ENCODE assay signal across 2 cellular contexts in the genomic region with DNA sequence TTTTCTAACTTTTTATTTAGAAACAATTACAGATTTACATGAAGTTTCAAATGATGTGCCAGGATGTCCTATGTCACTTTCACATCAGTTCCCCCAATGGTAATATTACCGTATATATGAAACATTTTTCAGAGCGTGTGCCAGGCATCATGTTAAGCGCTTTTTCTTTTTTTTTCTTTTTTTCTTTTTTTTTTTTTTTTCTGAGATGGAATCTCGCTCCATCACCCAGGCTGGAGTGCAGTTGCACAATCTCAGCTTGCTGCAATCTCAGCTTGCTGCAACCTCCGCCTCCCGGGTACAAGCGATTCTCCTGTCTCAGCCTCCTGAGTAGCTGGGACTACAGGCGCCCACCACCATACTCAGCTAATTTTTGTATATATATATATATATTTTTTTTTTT.
A peak's percentile ranks its signal among the peaks of the same experiment; 100 is the strongest.
TF ChIP-seq lines count a peak whose summit lies in the region.

No MANE protein-coding gene starts in this region.

TF ChIP-seq in A549, 52 proteins besides CTCF, POLR2A, EP300 and RAD21:
- TF ChIP-seq MAX (IDR thresholded peaks at IDR 0.05) (no peak), CHD2 (IDR thresholded peaks at IDR 0.05; ENCODE audit: low read length, partially characterized antibody) (no peak), CEBPB (IDR thresholded peaks at IDR 0.05) (peak in 1 of 2 experiments; percentile 57; a peak in 2 of 4 replicates), FOXS1 (CRISPR knock-in tag; IDR thresholded peaks at IDR 0.05) (no peak), FOSL2 (IDR thresholded peaks at IDR 0.05) (no peak), FOSL2 (CRISPR knock-in tag; IDR thresholded peaks at IDR 0.05) (no peak)
TF ChIP-seq in A549: peak in this region for 1.

TF ChIP-seq in K562, 482 proteins besides CTCF, POLR2A, EP300 and RAD21:
- no peak for TF ChIP-seq SAP30 (IDR thresholded peaks at IDR 0.05; ENCODE audit: borderline replicate concordance, insufficient read depth, low read depth, low read length, poor library complexity, severe bottlenecking)
- TF ChIP-seq ZNF384 (IDR thresholded peaks at IDR 0.05; ENCODE audit: low read depth, low read length) = peak; percentile 75
- TF ChIP-seq FOXP1 (CRISPR knock-in tag; IDR thresholded peaks at IDR 0.05) = no peak
- TF ChIP-seq GATAD2B (IDR thresholded peaks at IDR 0.05; ENCODE audit: borderline replicate concordance) = no peak
- no peak for TF ChIP-seq MLX (CRISPR knock-in tag; conservative IDR thresholded peaks at IDR 0.05)
- TF ChIP-seq EHMT2 (IDR thresholded peaks at IDR 0.05) = no peak
- no peak for TF ChIP-seq CEBPG (CRISPR knock-in tag; IDR thresholded peaks at IDR 0.05)
- TF ChIP-seq CEBPG (tag; conservative IDR thresholded peaks at IDR 0.05 in 1 of 2, IDR thresholded peaks at IDR 0.05 in 1 of 2) = peak in 1 of 2 experiments; percentile 42; a peak in 2 of 4 replicates
- peak; percentile 71 for TF ChIP-seq HDAC2 (IDR thresholded peaks at IDR 0.05)
- TF ChIP-seq MAX (CRISPR knock-in tag; IDR thresholded peaks at IDR 0.05) = no peak
- TF ChIP-seq DMBX1 (CRISPR knock-in tag; IDR thresholded peaks at IDR 0.05; ENCODE audit: borderline replicate concordance) = no peak
- peak; percentile 48; the same call in 1 of the 2 replicates for TF ChIP-seq CEBPB (tag; IDR thresholded peaks at IDR 0.05)
- TF ChIP-seq KDM1A (IDR thresholded peaks at IDR 0.05) = peak; percentile 85 to 88
- peak; percentile 90 to 95 for TF ChIP-seq RCOR1 (IDR thresholded peaks at IDR 0.05; ENCODE audit: borderline replicate concordance in 1 of 2, low read depth in 2 of 2, low read length in 2 of 2)
- no peak for TF ChIP-seq ZNF197 (CRISPR knock-in tag; IDR thresholded peaks at IDR 0.05; ENCODE audit: low read depth)
- TF ChIP-seq, protein P1, sequence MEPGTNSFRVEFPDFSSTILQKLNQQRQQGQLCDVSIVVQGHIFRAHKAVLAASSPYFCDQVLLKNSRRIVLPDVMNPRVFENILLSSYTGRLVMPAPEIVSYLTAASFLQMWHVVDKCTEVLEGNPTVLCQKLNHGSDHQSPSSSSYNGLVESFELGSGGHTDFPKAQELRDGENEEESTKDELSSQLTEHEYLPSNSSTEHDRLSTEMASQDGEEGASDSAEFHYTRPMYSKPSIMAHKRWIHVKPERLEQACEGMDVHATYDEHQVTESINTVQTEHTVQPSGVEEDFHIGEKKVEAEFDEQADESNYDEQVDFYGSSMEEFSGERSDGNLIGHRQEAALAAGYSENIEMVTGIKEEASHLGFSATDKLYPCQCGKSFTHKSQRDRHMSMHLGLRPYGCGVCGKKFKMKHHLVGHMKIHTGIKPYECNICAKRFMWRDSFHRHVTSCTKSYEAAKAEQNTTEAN (CRISPR knock-in tag; IDR thresholded peaks at IDR 0.05) = no peak
- 0 out of 2 replicates have a peak, but pooled peaks have one; percentile 56 for TF ChIP-seq PHF21A (IDR thresholded peaks at IDR 0.05; ENCODE audit: borderline replicate concordance, low read depth)
- no peak for TF ChIP-seq MCM2 (IDR thresholded peaks at IDR 0.05; ENCODE audit: low read depth)
- TF ChIP-seq HIVEP1 (CRISPR knock-in tag; IDR thresholded peaks at IDR 0.05) = no peak
- TF ChIP-seq TEAD4 (IDR thresholded peaks at IDR 0.05; ENCODE audit: low read length) = no peak
- TF ChIP-seq TEAD4 (CRISPR knock-in tag; IDR thresholded peaks at IDR 0.05; ENCODE audit: borderline replicate concordance) = no peak
- TF ChIP-seq, protein P2, sequence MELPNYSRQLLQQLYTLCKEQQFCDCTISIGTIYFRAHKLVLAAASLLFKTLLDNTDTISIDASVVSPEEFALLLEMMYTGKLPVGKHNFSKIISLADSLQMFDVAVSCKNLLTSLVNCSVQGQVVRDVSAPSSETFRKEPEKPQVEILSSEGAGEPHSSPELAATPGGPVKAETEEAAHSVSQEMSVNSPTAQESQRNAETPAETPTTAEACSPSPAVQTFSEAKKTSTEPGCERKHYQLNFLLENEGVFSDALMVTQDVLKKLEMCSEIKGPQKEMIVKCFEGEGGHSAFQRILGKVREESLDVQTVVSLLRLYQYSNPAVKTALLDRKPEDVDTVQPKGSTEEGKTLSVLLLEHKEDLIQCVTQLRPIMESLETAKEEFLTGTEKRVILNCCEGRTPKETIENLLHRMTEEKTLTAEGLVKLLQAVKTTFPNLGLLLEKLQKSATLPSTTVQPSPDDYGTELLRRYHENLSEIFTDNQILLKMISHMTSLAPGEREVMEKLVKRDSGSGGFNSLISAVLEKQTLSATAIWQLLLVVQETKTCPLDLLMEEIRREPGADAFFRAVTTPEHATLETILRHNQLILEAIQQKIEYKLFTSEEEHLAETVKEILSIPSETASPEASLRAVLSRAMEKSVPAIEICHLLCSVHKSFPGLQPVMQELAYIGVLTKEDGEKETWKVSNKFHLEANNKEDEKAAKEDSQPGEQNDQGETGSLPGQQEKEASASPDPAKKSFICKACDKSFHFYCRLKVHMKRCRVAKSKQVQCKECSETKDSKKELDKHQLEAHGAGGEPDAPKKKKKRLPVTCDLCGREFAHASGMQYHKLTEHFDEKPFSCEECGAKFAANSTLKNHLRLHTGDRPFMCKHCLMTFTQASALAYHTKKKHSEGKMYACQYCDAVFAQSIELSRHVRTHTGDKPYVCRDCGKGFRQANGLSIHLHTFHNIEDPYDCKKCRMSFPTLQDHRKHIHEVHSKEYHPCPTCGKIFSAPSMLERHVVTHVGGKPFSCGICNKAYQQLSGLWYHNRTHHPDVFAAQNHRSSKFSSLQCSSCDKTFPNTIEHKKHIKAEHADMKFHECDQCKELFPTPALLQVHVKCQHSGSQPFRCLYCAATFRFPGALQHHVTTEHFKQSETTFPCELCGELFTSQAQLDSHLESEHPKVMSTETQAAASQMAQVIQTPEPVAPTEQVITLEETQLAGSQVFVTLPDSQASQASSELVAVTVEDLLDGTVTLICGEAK (IDR thresholded peaks at IDR 0.05) = no peak
- TF ChIP-seq, protein P2 (CRISPR knock-in tag; IDR thresholded peaks at IDR 0.05) = no peak
- no peak for TF ChIP-seq ZNF311 (CRISPR knock-in tag; IDR thresholded peaks at IDR 0.05)
